In the genomic region with DNA sequence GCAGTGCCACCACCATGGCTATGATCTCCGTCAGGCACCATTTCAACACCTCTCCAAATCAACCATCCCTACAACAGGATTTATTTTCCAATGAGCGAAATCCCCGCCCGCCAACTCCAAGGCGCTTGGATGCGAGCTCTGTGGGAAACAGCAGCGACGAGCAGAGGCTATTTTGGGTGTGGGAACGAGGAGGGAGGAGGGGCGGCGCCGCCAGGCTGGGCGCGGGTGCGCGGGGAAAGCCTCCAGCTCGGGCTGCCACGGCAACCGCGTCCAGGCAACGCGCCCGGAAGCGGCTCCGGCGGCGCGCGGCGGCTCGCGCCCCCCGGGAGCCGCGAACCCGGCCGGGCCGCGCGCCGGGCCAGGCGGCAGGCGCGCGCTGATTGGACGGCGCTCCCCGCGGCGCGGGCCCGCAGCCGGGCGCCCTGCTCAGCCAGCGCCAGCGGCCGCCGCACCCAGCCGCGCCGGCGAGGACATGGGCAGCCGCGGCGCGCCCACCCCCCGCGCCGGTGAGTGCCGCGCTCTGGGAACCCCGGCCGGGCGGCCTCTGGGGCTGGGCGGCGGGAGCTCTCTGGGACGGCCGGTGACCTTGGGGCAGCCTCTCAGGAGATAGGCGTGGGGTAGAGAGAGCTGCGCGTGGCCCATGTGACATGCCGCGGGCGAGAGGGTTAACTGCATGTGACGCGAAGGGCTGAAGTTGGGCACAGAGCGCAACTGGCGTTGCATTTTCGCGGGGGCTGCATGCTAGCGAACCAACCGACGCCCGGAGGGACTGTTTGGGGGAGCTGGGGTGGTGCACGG, we compare ENCODE assay signal across 8 cellular contexts. TPM values are rescaled to one million over a fixed set of nuclear protein-coding genes. Genes with fewer than 3 reads are reported as not detected.
DNase-seq lines count a peak whose midpoint lies in the region; ATAC-seq, FAIRE-seq and TF ChIP-seq lines count a peak whose summit lies in the region.

A gene (plus strand): TSS at position 410 of the 798 bp plus-strand sequence. CDS start 20,441 bp downstream, outside the sequence.

- TF ChIP-seq CTCF in endothelial cell (IDR thresholded peaks at IDR 0.05; ENCODE audit: unreplicated experiment): no peak

- FAIRE-seq in GM18507 (lab: Jason Lieb, UNC): peak; percentile 56

- DNase-seq in AG08396 (ENCODE audit: low spot score) (peak; percentile 94), GM18507 (ENCODE audit: extremely low spot score, insufficient read length, low read depth) (peak; percentile 87), NCI-H2107 treated with DMSO at 0.1 percent for 48 hours (lab: John Stamatoyannopoulos, UW; ENCODE audit: unreplicated experiment) (peak; percentile 35), endothelial cell (ENCODE audit: low spot score) (peak; percentile 62), mesenteric fat pad (ENCODE audit: low spot score) (peak; percentile 90)
- DNase-seq in activated CD4-positive, alpha-beta memory T cell treated with anti-CD3 and anti-CD28 coated beads for 36 hours: peak; percentile 52
- peak; percentile 15 to 20 for DNase-seq in stimulated activated CD8-positive, alpha-beta memory T cell treated with anti-CD3 and anti-CD28 coated beads, Interleukin-7, amount 100 ng/mL, for 48 hours (ENCODE audit: extremely low read depth in 1 of 2, low read depth in 1 of 2)

- peak within 1 kb of the TSS; percentile 69 for H3K4me3 Mint-ChIP-seq in activated CD4-positive, alpha-beta memory T cell treated with anti-CD3 and anti-CD28 coated beads for 36 hours
- H3K4me3 Mint-ChIP-seq in endothelial cell (ENCODE audit: unreplicated experiment): peak within 1 kb of the TSS; percentile 91

- CTCF ChIA-PET in activated CD4-positive, alpha-beta memory T cell treated with anti-CD3 and anti-CD28 coated beads for 36 hours (lab: Charles Lee): no interaction called here

- H3K27ac Mint-ChIP-seq in activated CD4-positive, alpha-beta memory T cell treated with anti-CD3 and anti-CD28 coated beads for 36 hours: no peak within 1 kb of the TSS
- H3K27ac Mint-ChIP-seq in endothelial cell (ENCODE audit: unreplicated experiment): no peak within 1 kb of the TSS

- POLR2A ChIA-PET in activated CD4-positive, alpha-beta memory T cell treated with anti-CD3 and anti-CD28 coated beads for 36 hours (lab: Charles Lee): interaction anchor here (0.5 to 0.6 kb wide), 2 partner anchors 13 to 24 kb away, joined by 3 to 5 read pairs; no protein-coding TSS in a partner anchor

- ATAC-seq in HG02970 (IDR thresholded peaks at IDR 0.05; ENCODE audit: low FRiP score, unreplicated experiment): peak; percentile 73

- intact Hi-C loops in activated CD4-positive, alpha-beta memory T cell treated with anti-CD3 and anti-CD28 coated beads for 36 hours (cut with micrococcal nuclease): no loop called here

- H3K9me3 Mint-ChIP-seq in activated CD4-positive, alpha-beta memory T cell treated with anti-CD3 and anti-CD28 coated beads for 36 hours: no peaks in the 10 kb centered on the region
- no peaks in the 10 kb centered on the region for H3K9me3 Mint-ChIP-seq in endothelial cell (ENCODE audit: unreplicated experiment)

- no peaks in the 10 kb centered on the region for H3K36me3 Mint-ChIP-seq in activated CD4-positive, alpha-beta memory T cell treated with anti-CD3 and anti-CD28 coated beads for 36 hours
- no peaks in the 10 kb centered on the region for H3K36me3 Mint-ChIP-seq in endothelial cell (ENCODE audit: low read depth, unreplicated experiment)

- peaks cover 52% of the 10 kb centered on the region for H3K27me3 Mint-ChIP-seq in activated CD4-positive, alpha-beta memory T cell treated with anti-CD3 and anti-CD28 coated beads for 36 hours
- H3K27me3 Mint-ChIP-seq in endothelial cell (ENCODE audit: unreplicated experiment): peaks cover 21% of the 10 kb centered on the region

- H3K4me1 Mint-ChIP-seq in activated CD4-positive, alpha-beta memory T cell treated with anti-CD3 and anti-CD28 coated beads for 36 hours (ENCODE audit: low read depth): peaks cover 18% of the 10 kb centered on the region
- peaks cover 10% of the 10 kb centered on the region for H3K4me1 Mint-ChIP-seq in endothelial cell (ENCODE audit: unreplicated experiment)

RNA-seq across cellular contexts. Expression of the gene that starts here (rescaled TPM):
- total RNA-seq in activated CD4-positive, alpha-beta memory T cell treated with anti-CD3 and anti-CD28 coated beads for 36 hours: not detected
- total RNA-seq in endothelial cell (ENCODE audit: unreplicated experiment) (0.23 TPM), mesenteric fat pad (0.35 TPM)

Comparison
In these comparisons a context has a peak if more than half of its experiments do, and no peak if none do; other contexts are left out.
1. Peak in every context shown above with its lines: DNase-seq and ATAC-seq.
2. Peak in DNase-seq in activated CD4-positive, alpha-beta memory T cell treated with anti-CD3 and anti-CD28 coated beads for 36 hours; RNA of the gene not detected or under 1 TPM.
3. Peak in DNase-seq in endothelial cell; RNA of the gene not detected or under 1 TPM.
4. Peak in DNase-seq in mesenteric fat pad; RNA of the gene not detected or under 1 TPM.
5. DNase-seq: peak in every context shown above with its lines; median percentile 94 in AG08396; 90 in mesenteric fat pad; 87 in GM18507; 62 in endothelial cell; 52 in activated CD4-positive, alpha-beta memory T cell treated with anti-CD3 and anti-CD28 coated beads for 36 hours; 35 in NCI-H2107 treated with DMSO at 0.1 percent for 48 hours; 18 in stimulated activated CD8-positive, alpha-beta memory T cell treated with anti-CD3 and anti-CD28 coated beads, Interleukin-7, amount 100 ng/mL, for 48 hours.